Comparison of ENCODE assay signal across 9 cellular contexts in the genomic region with DNA sequence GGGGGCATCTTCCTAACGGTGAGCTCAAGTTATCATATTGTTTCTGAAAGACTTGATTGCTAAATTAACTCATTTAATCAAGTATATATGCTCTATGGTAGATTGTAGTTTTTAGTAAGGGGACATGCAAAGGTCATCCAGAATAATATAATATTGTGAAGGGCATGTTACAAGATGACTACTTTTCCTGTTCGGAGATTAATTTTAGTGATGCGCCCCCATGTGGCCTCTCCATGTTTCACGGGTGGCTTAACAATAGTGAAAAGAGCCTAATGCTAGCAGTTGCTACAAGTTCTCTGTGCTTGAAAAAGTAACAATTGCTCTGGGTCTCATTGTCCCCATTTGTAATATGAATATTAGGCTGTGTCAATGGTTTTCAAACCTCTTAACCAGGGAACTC. TPM values are rescaled to one million over a fixed set of nuclear protein-coding genes. Genes with fewer than 3 reads are reported as not detected.
DNase-seq lines count a peak whose midpoint lies in the region; ATAC-seq, FAIRE-seq and TF ChIP-seq lines count a peak whose summit lies in the region.
"Had no signal": no experiment of that assay in that cellular context is flagged by ENCODE, and none has a peak within 500 bp of the region (broad histone marks: within the 10 kb centered on the region; RNA-seq: fewer than 3 reads in every experiment).

No MANE protein-coding gene starts in this region.

- TF ChIP-seq POLR2A in H54 (IDR thresholded peaks at IDR 0.05; ENCODE audit: low read depth, low read length): no peak

- H3K36me3 Mint-ChIP-seq in natural killer cell: no peaks in the 10 kb centered on the region

- FAIRE-seq in colon (lab: Jason Lieb, UNC): peak; percentile 33
- FAIRE-seq in H54 (lab: Jason Lieb, UNC): no peak

- no peaks in the 10 kb centered on the region for H3K4me1 Mint-ChIP-seq in natural killer cell

- TF ChIP-seq CTCF in GM12864 (IDR thresholded peaks at IDR 0.05; ENCODE audit: low read depth, low read length, missing control alignments) (peak; percentile 56), WI38 (IDR thresholded peaks at IDR 0.05; ENCODE audit: low read depth, low read length) (peak; percentile 60), natural killer cell (IDR thresholded peaks at IDR 0.05) (peak; percentile 31)

- H3K4me3 ChIP-seq in GM12864 (ENCODE audit: low read depth, low read length) (no peak overlapping the region), WI38 (ENCODE audit: low read depth, low read length) (no peak overlapping the region)

- no peaks in the 10 kb centered on the region for H3K9me3 Mint-ChIP-seq in natural killer cell

- H3K27me3 Mint-ChIP-seq in natural killer cell (ENCODE audit: low read depth in 2 of 2): peaks cover 9 to 37% of the 10 kb centered on the region in 2 donors

- intact Hi-C loops in natural killer cell (cut with micrococcal nuclease): loop anchor here (1.0 kb wide), 1 partner anchor 1218 kb away; no protein-coding TSS in a partner anchor

- no peak for ATAC-seq in natural killer cell
- no peak for ATAC-seq in HG03280 (IDR thresholded peaks at IDR 0.05; ENCODE audit: unreplicated experiment)
- no peak for ATAC-seq in HG02759 (IDR thresholded peaks at IDR 0.05; ENCODE audit: unreplicated experiment)

- H3K4me3 Mint-ChIP-seq in natural killer cell: no peak overlapping the region

- no peak for DNase-seq in GM12864 (ENCODE audit: low read depth)
- peak; percentile 22 for DNase-seq in HK-2 (ENCODE audit: unreplicated experiment)
- no peak for DNase-seq in natural killer cell
- DNase-seq in H54 (ENCODE audit: insufficient read length, low spot score): no peak

- no peak overlapping the region for H3K27ac Mint-ChIP-seq in natural killer cell

RNA-seq across cellular contexts. Expression of a gene that starts 12.2 kb away (rescaled TPM):
- not detected for total RNA-seq in natural killer cell
- total RNA-seq: activated CD8-positive, alpha-beta memory T cell treated with anti-CD3 and anti-CD28 coated beads for 36 hours had no signal
